Comparison of ENCODE assay signal across 27 cellular contexts in the genomic region with DNA sequence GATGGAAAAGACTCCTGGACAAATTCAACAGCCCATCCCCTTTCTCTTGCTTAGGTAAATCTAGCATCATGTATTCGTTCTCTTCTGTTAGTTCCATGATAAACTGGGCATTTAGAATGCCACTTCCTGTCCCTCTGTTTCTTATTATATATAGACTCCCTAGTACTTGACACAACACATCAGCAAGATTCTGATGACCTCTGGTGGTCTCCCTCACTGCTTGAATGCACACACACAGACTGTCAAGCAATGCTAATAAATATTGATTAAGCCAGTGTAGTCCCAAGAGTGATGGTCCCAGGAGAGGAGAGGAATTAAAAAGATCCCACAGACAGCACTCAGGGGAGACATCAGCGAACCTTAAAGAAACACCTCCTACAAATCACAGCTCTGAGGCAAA.
DNase-seq lines count a peak whose midpoint lies in the region; ATAC-seq and TF ChIP-seq lines count a peak whose summit lies in the region.
"Had no signal": no experiment of that assay in that cellular context is flagged by ENCODE, and none has a peak within 500 bp of the region (broad histone marks: within the 10 kb centered on the region; RNA-seq: fewer than 3 reads in every experiment).

No MANE protein-coding gene starts in this region.

- TF ChIP-seq POLR2A in erythroblast (IDR thresholded peaks at IDR 0.05; ENCODE audit: low read length), result no peak

- peak; percentile 37 for ATAC-seq in GM18909 (IDR thresholded peaks at IDR 0.05; ENCODE audit: poor library complexity, unreplicated experiment)
- peak; percentile 13 for ATAC-seq in HG03342 (IDR thresholded peaks at IDR 0.05; ENCODE audit: unreplicated experiment)
- no peak for ATAC-seq in left cardiac atrium
- no peak for ATAC-seq in HG02642 (IDR thresholded peaks at IDR 0.05; ENCODE audit: poor library complexity, unreplicated experiment)
- ATAC-seq in HG03039 (IDR thresholded peaks at IDR 0.05; ENCODE audit: unreplicated experiment), result no peak
- ATAC-seq in HG03521 (IDR thresholded peaks at IDR 0.05; ENCODE audit: unreplicated experiment), result no peak
- ATAC-seq: HepG2; right lobe of liver; stimulated activated naive CD8-positive, alpha-beta T cell treated with anti-CD3 and anti-CD28 coated beads, Interleukin-15, amount 100 ng/mL, for 72 hours had no signal

- DNase-seq in A673 (ENCODE audit: low spot score), result peak; percentile 40
- peak; percentile 2 to 31 for DNase-seq in erythroblast (lab: John Stamatoyannopoulos, UW)
- no peak for DNase-seq in left cardiac atrium
- DNase-seq: activated CD4-positive, alpha-beta T cell treated with anti-CD3 and anti-CD28 coated beads, Interleukin-2, amount 10 ng/mL, durations not matched to agents 7 days and 5 days; activated effector memory CD4-positive, alpha-beta T cell treated with Interleukin-2 at 50 U/mL for 16 hours; activated naive CD8-positive, alpha-beta T cell treated with anti-CD3 and anti-CD28 coated beads, Interleukin-2, amount 10 ng/mL, durations not matched to agents 7 days and 5 days; activated T-cell treated with anti-CD3 and anti-CD28 coated beads, Interleukin-2, amount 50 U/mL, for 1 hour; aorta; CD4-positive, alpha-beta T cell; hippocampal formation; Karpas-422; mammary epithelial cell; NCI-H1436; NCI-H446; NCI-H774; right lobe of liver; stimulated activated CD8-positive, alpha-beta memory T cell treated with anti-CD3 and anti-CD28 coated beads, Interleukin-4, amount 100 ng/mL, for 48 hours; stimulated activated naive CD8-positive, alpha-beta T cell treated with anti-CD3 and anti-CD28 coated beads, Interleukin-15, amount 100 ng/mL, for 72 hours; T1000 had no signal

- peaks cover 11% of the 10 kb centered on the region for H3K4me1 ChIP-seq in A673 (ENCODE audit: insufficient read depth, low read length, poor library complexity, severe bottlenecking)
- H3K4me1 ChIP-seq: vagina had no signal

- BruUV-seq in A673 (replicated peaks; lab: Mats Ljungman, UMichigan), result no TSS peak

- H3K9me3 ChIP-seq in A673 (ENCODE audit: low read depth, low read length, poor library complexity, severe bottlenecking), result no peaks in the 10 kb centered on the region
- H3K9me3 ChIP-seq: right lobe of liver, thoracic aorta, vagina had no signal

- peaks cover 3% of the 10 kb centered on the region for H3K27me3 ChIP-seq in A673 (replicated peaks; ENCODE audit: insufficient read depth, low read depth, low read length, poor library complexity)
- H3K27me3 ChIP-seq: right lobe of liver, vagina had no signal

- POLR2A ChIA-PET in A673 (lab: Charles Lee; ENCODE audit: low non-redundant PET), result no interaction called here

- TF ChIP-seq CTCF in A673 (conservative IDR thresholded peaks at IDR 0.05; ENCODE audit: low read depth, low read length), result peak; percentile 30

- CTCF ChIA-PET in A673 (lab: Charles Lee), result no interaction called here

- H3K36me3 ChIP-seq in A673 (ENCODE audit: insufficient read depth, low read length, poor library complexity, severe bottlenecking), result no peaks in the 10 kb centered on the region
- H3K36me3 ChIP-seq: right lobe of liver, thoracic aorta, vagina had no signal

- H3K27ac ChIP-seq in A673 (ENCODE audit: low read depth, low read length, poor library complexity, severe bottlenecking), result no peak overlapping the region
- H3K27ac ChIP-seq: right lobe of liver, thoracic aorta, vagina had no signal

- no peak overlapping the region for H3K4me3 ChIP-seq in A673 (ENCODE audit: low read depth, low read length, poor library complexity, severe bottlenecking)
- H3K4me3 ChIP-seq: right lobe of liver, thoracic aorta, vagina had no signal

- intact Hi-C loops in A673 (cut with micrococcal nuclease; ENCODE audit: unreplicated experiment), result no loop called here
- intact Hi-C loops in left cardiac atrium (cut with DNase I), result no loop called here

Comparison
In these comparisons a context has a peak if more than half of its experiments do, and no peak if none do; other contexts are left out.
1. ATAC-seq: peak in GM18909 (single experiment) and HG03342 (single experiment); none in left cardiac atrium (0 of 2), HG02642 (single experiment), HG03039 (single experiment) and HG03521 (single experiment).